In genomic region chr2:99336780-99337163, GRCh38 we compare ENCODE assay signal across 8 cellular contexts. TPM values are rescaled to one million over a fixed set of nuclear protein-coding genes. Genes with fewer than 3 reads are reported as not detected.
A peak's percentile ranks its signal among the peaks of the same experiment; 100 is the strongest.
DNase-seq lines count a peak whose midpoint lies in the region; ATAC-seq and TF ChIP-seq lines count a peak whose summit lies in the region.

No MANE protein-coding gene starts in this region.

- no peaks in the 10 kb centered on the region for H3K27me3 Mint-ChIP-seq in activated naive CD4-positive, alpha-beta T cell treated with anti-CD3 and anti-CD28 coated beads, Interleukin-2, amount 10 ng/mL, durations not matched to agents 7 days and 5 days
- no peaks in the 10 kb centered on the region for H3K27me3 Mint-ChIP-seq in activated naive CD4-positive, alpha-beta T cell treated with anti-CD3 and anti-CD28 coated beads for 36 hours (ENCODE audit: low read depth)
- H3K27me3 Mint-ChIP-seq in activated B cell treated with CpG ODN at 0.5 μM for 24 hours (no peaks in the 10 kb centered on the region), memory B cell (no peaks in the 10 kb centered on the region)

- H3K4me1 Mint-ChIP-seq in activated naive CD4-positive, alpha-beta T cell treated with anti-CD3 and anti-CD28 coated beads, Interleukin-2, amount 10 ng/mL, durations not matched to agents 7 days and 5 days: peaks cover 37% of the 10 kb centered on the region
- peaks cover 46% of the 10 kb centered on the region for H3K4me1 Mint-ChIP-seq in activated naive CD4-positive, alpha-beta T cell treated with anti-CD3 and anti-CD28 coated beads for 36 hours (ENCODE audit: low read depth)
- H3K4me1 Mint-ChIP-seq in activated B cell treated with CpG ODN at 0.5 μM for 24 hours (peaks cover 25% of the 10 kb centered on the region), memory B cell (peaks cover 11% of the 10 kb centered on the region)

- DNase-seq in activated naive CD4-positive, alpha-beta T cell treated with anti-CD3 and anti-CD28 coated beads, Interleukin-2, amount 10 ng/mL, durations not matched to agents 7 days and 5 days: peak; percentile 22
- no peak for DNase-seq in activated naive CD4-positive, alpha-beta T cell treated with anti-CD3 and anti-CD28 coated beads for 36 hours
- DNase-seq in activated B cell treated with CpG ODN at 0.5 μM for 24 hours (no peak), memory B cell (ENCODE audit: low spot score in 2 of 2) (no peak), NOMO-1 (lab: John Stamatoyannopoulos, UW; ENCODE audit: unreplicated experiment in 2 of 2) (no peak), HuH-7 (ENCODE audit: low spot score) (no peak)

- H3K4me3 Mint-ChIP-seq in activated naive CD4-positive, alpha-beta T cell treated with anti-CD3 and anti-CD28 coated beads, Interleukin-2, amount 10 ng/mL, durations not matched to agents 7 days and 5 days: no peak overlapping the region
- no peak overlapping the region for H3K4me3 Mint-ChIP-seq in activated naive CD4-positive, alpha-beta T cell treated with anti-CD3 and anti-CD28 coated beads for 36 hours
- H3K4me3 Mint-ChIP-seq in activated B cell treated with CpG ODN at 0.5 μM for 24 hours (no peak overlapping the region), memory B cell (no peak overlapping the region)

- H3K9me3 Mint-ChIP-seq in activated naive CD4-positive, alpha-beta T cell treated with anti-CD3 and anti-CD28 coated beads, Interleukin-2, amount 10 ng/mL, durations not matched to agents 7 days and 5 days: no peaks in the 10 kb centered on the region
- no peaks in the 10 kb centered on the region for H3K9me3 Mint-ChIP-seq in activated naive CD4-positive, alpha-beta T cell treated with anti-CD3 and anti-CD28 coated beads for 36 hours
- H3K9me3 Mint-ChIP-seq in activated B cell treated with CpG ODN at 0.5 μM for 24 hours (no peaks in the 10 kb centered on the region), memory B cell (no peaks in the 10 kb centered on the region)

- no peak for TF ChIP-seq CTCF in activated B cell treated with CpG ODN at 0.5 μM for 24 hours (IDR thresholded peaks at IDR 0.05)

- H3K27ac Mint-ChIP-seq in activated naive CD4-positive, alpha-beta T cell treated with anti-CD3 and anti-CD28 coated beads, Interleukin-2, amount 10 ng/mL, durations not matched to agents 7 days and 5 days: no peak overlapping the region
- H3K27ac Mint-ChIP-seq in activated naive CD4-positive, alpha-beta T cell treated with anti-CD3 and anti-CD28 coated beads for 36 hours: no peak overlapping the region
- H3K27ac Mint-ChIP-seq in activated B cell treated with CpG ODN at 0.5 μM for 24 hours (no peak overlapping the region), memory B cell (no peak overlapping the region)

- CTCF ChIA-PET in activated naive CD4-positive, alpha-beta T cell treated with anti-CD3 and anti-CD28 coated beads, Interleukin-2, amount 10 ng/mL, durations not matched to agents 7 days and 5 days (lab: Charles Lee): interaction anchor here (1.1 to 1.7 kb wide), 5 partner anchors 11 to 181 kb away, joined by 3 to 5 read pairs (median 4); no protein-coding TSS in a partner anchor
- CTCF ChIA-PET in activated naive CD4-positive, alpha-beta T cell treated with anti-CD3 and anti-CD28 coated beads for 36 hours (lab: Charles Lee): interaction anchor here (0.9 to 1.7 kb wide), 3 partner anchors 51 to 156 kb away, joined by 4 to 5 read pairs (median 4); partner anchors contain the start of genes MITD1, MRPL30 and REV1
- CTCF ChIA-PET in activated B cell treated with CpG ODN at 0.5 μM for 24 hours (lab: Charles Lee): interaction anchor here (0.9 to 2.9 kb wide), 3 partner anchors 153 to 196 kb away, joined by 3 to 18 read pairs (median 3); partner anchors contain the start of gene REV1

- peaks cover 16% of the 10 kb centered on the region for H3K36me3 Mint-ChIP-seq in activated naive CD4-positive, alpha-beta T cell treated with anti-CD3 and anti-CD28 coated beads, Interleukin-2, amount 10 ng/mL, durations not matched to agents 7 days and 5 days
- peaks cover 9% of the 10 kb centered on the region for H3K36me3 Mint-ChIP-seq in activated naive CD4-positive, alpha-beta T cell treated with anti-CD3 and anti-CD28 coated beads for 36 hours (ENCODE audit: low read depth)
- peaks cover 17% of the 10 kb centered on the region for H3K36me3 Mint-ChIP-seq in activated B cell treated with CpG ODN at 0.5 μM for 24 hours (ENCODE audit: low read depth)
- peaks cover 2% of the 10 kb centered on the region for H3K36me3 Mint-ChIP-seq in memory B cell

- POLR2A ChIA-PET in activated B cell treated with CpG ODN at 0.5 μM for 24 hours (lab: Charles Lee): interaction anchor here (0.6 to 3.6 kb wide), 12 partner anchors 12 to 1690 kb away, joined by 3 to 37 read pairs (median 5); partner anchors contain the start of genes C2orf15, COX5B, LIPT1 and MITD1

- intact Hi-C loops in activated naive CD4-positive, alpha-beta T cell treated with anti-CD3 and anti-CD28 coated beads for 36 hours (cut with micrococcal nuclease): loop anchor here (1.0 to 10.0 kb wide), 13 partner anchors 12 to 1672 kb away; partner anchors contain the start of genes ACTR1B, C2orf15, COA5 and MITD1
- intact Hi-C loops in activated B cell treated with CpG ODN at 0.5 μM for 24 hours (cut with micrococcal nuclease): loop anchor here (1.0 to 5.0 kb wide), 14 partner anchors 10 to 1916 kb away; partner anchors contain the start of genes AFF3, C2orf15, CNOT11 and COA5

- ATAC-seq in HG02970 (IDR thresholded peaks at IDR 0.05; ENCODE audit: low FRiP score, unreplicated experiment) (peak; percentile 1), activated B cell treated with CpG ODN at 0.5 μM for 24 hours (ENCODE audit: low read depth) (peak; percentile 6), memory B cell (ENCODE audit: low read depth) (peak; percentile 2), GM21360 (IDR thresholded peaks at IDR 0.05; ENCODE audit: unreplicated experiment) (no peak)

RNA-seq across cellular contexts. Expression of gene EIF5B, which starts 0.4 kb away (rescaled TPM):
- total RNA-seq in activated naive CD4-positive, alpha-beta T cell treated with anti-CD3 and anti-CD28 coated beads for 36 hours: 10 to 100 TPM; 70.2 to 71.1 TPM
- 52.3 and 55.0 TPM in 2 replicates for total RNA-seq in activated B cell treated with CpG ODN at 0.5 μM for 24 hours

RNA-seq across cellular contexts. Expression of gene TXNDC9, which starts 0.6 kb away (rescaled TPM):
- total RNA-seq in activated naive CD4-positive, alpha-beta T cell treated with anti-CD3 and anti-CD28 coated beads for 36 hours: 10 to 100 TPM; 19.9 to 24.3 TPM
- total RNA-seq in activated B cell treated with CpG ODN at 0.5 μM for 24 hours: 26.8 and 28.1 TPM in 2 replicates

RNA-seq across cellular contexts. Expression of gene LYG1, which starts 35.8 kb away (rescaled TPM):
- under 1 TPM; 0.32 to 0.36 TPM for total RNA-seq in activated naive CD4-positive, alpha-beta T cell treated with anti-CD3 and anti-CD28 coated beads for 36 hours
- total RNA-seq in activated B cell treated with CpG ODN at 0.5 μM for 24 hours: 1.5 and 1.9 TPM in 2 replicates
